14 cellular contexts compared by ENCODE assay signal in genomic region chr10:4265964-4266363, GRCh38.
"Had no signal": no experiment of that assay in that cellular context is flagged by ENCODE, and none has a peak within 500 bp of the region (broad histone marks: within the 10 kb centered on the region; RNA-seq: fewer than 3 reads in every experiment).

No MANE protein-coding gene starts in this region.

- H3K27me3 ChIP-seq: dorsolateral prefrontal cortex, heart right ventricle, upper lobe of right lung had no signal

- H3K36me3 ChIP-seq: heart right ventricle, upper lobe of right lung had no signal

- H3K4me3 Mint-ChIP-seq: mesothelial cell of epicardium, natural killer cell, neural crest cell had no signal

- H3K27ac ChIP-seq: dorsolateral prefrontal cortex, upper lobe of right lung had no signal

- H3K9me3 Mint-ChIP-seq: mesothelial cell of epicardium, natural killer cell had no signal

- H3K9me3 ChIP-seq: heart right ventricle, upper lobe of right lung had no signal

- DNase-seq: dorsolateral prefrontal cortex; effector CD8-positive, alpha-beta T cell; heart right ventricle; hypothalamus; islet precursor cell; natural killer cell; posterior cingulate gyrus; stimulated activated naive CD4-positive, alpha-beta T cell treated with Interleukin-2 at 50 U/mL for 16 hours; upper lobe of right lung had no signal

- H3K36me3 Mint-ChIP-seq: mesothelial cell of epicardium, natural killer cell had no signal

- ATAC-seq: left lobe of liver, natural killer cell had no signal

- H3K4me3 ChIP-seq: coronary artery, dorsolateral prefrontal cortex, heart right ventricle, skin epidermis, upper lobe of right lung had no signal

- H3K27ac Mint-ChIP-seq: mesothelial cell of epicardium, natural killer cell had no signal
